In the genomic region with DNA sequence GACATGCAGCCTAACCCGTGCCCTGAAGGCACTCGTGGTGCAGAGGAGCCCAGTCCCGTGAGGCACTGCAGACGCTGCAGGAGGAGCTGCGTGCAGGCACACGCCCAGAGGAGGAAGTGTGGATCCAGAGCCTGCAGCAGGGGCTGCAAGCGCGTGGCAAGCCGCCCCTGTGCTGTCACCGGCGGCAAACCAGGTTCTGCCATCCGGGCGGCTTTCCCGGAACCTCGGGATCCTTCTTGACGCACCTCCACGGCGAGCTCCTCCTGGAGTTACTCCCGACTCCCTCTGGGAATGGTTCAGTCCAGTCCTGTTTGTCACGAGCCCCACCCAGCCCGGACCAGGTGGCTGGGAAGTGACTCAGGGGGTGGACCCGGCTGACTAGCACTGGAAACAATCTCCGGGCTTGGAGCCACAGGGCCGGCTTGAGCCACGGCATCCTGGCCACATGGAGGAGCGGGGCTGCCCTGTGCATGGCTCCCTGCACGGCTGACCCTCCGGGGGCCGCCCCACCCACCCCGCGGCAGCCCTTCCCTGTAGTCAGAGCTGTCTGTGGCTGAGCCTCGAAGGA, we compare ENCODE assay signal across 11 cellular contexts. TPM values are rescaled to one million over a fixed set of nuclear protein-coding genes. Genes with fewer than 3 reads are reported as not detected.
DNase-seq lines count a peak whose midpoint lies in the region; ATAC-seq and TF ChIP-seq lines count a peak whose summit lies in the region.
"Had no signal": no experiment of that assay in that cellular context is flagged by ENCODE, and none has a peak within 500 bp of the region (broad histone marks: within the 10 kb centered on the region; RNA-seq: fewer than 3 reads in every experiment).

No MANE protein-coding gene starts in this region.

- H3K9me3 ChIP-seq in SJSA1 (replicated peaks) (no peaks in the 10 kb centered on the region), WERI-Rb-1 (ENCODE audit: severe bottlenecking) (no peaks in the 10 kb centered on the region)

- peaks cover 25% of the 10 kb centered on the region for H3K36me3 Mint-ChIP-seq in osteocyte (ENCODE audit: unreplicated experiment)

- peaks cover 59% of the 10 kb centered on the region for H3K4me1 ChIP-seq in SJSA1 (replicated peaks)

- no peaks in the 10 kb centered on the region for H3K27me3 ChIP-seq in SJSA1 (replicated peaks)
- no peaks in the 10 kb centered on the region for H3K27me3 ChIP-seq in WERI-Rb-1 (ENCODE audit: insufficient read depth, low read depth, severe bottlenecking)

- peak; percentile 83 for DNase-seq in AG09319 (ENCODE audit: extremely low read depth, low read depth)
- DNase-seq in SJSA1 (ENCODE audit: low read depth in 1 of 2, low spot score in 2 of 2) = peak; percentile 76 to 95
- DNase-seq in fibroblast of the conjunctiva (ENCODE audit: low read depth) = peak; percentile 89
- peak; percentile 90 for DNase-seq in osteocyte (ENCODE audit: extremely low spot score, unreplicated experiment)
- DNase-seq in GM19238 (ENCODE audit: insufficient read length, low spot score) = no peak
- DNase-seq in WERI-Rb-1 = no peak
- DNase-seq in NAMALWA (ENCODE audit: low spot score) = no peak
- DNase-seq: activated CD4-positive, alpha-beta T cell treated with anti-CD3 and anti-CD28 coated beads for 1 hour; NCI-H1048 had no signal

- H3K27me3 Mint-ChIP-seq in osteocyte (ENCODE audit: unreplicated experiment) = no peaks in the 10 kb centered on the region
- H3K27me3 Mint-ChIP-seq: CD4-positive, alpha-beta memory T cell had no signal

- peak overlapping the region; percentile 82 for H3K27ac Mint-ChIP-seq in osteocyte (ENCODE audit: unreplicated experiment)
- H3K27ac Mint-ChIP-seq: CD4-positive, alpha-beta memory T cell had no signal

- H3K27ac ChIP-seq in SJSA1 = peak overlapping the region; percentile 48
- no peak overlapping the region; the same call in 1 of the 2 replicates for H3K27ac ChIP-seq in WERI-Rb-1

- no peak overlapping the region for H3K4me3 ChIP-seq in SJSA1
- no peak overlapping the region for H3K4me3 ChIP-seq in WERI-Rb-1 (ENCODE audit: low read depth, low read length)

- no peak for ATAC-seq in GM21390 (IDR thresholded peaks at IDR 0.05; ENCODE audit: unreplicated experiment)

- peaks cover 77% of the 10 kb centered on the region for H3K4me1 Mint-ChIP-seq in osteocyte (ENCODE audit: unreplicated experiment)

- H3K36me3 ChIP-seq in SJSA1 = peaks cover 90% of the 10 kb centered on the region
- H3K36me3 ChIP-seq in WERI-Rb-1 = peaks cover 80% of the 10 kb centered on the region

- no peak overlapping the region for H3K4me3 Mint-ChIP-seq in osteocyte (ENCODE audit: unreplicated experiment)
- H3K4me3 Mint-ChIP-seq: CD4-positive, alpha-beta memory T cell had no signal

- H3K9me3 Mint-ChIP-seq in osteocyte (ENCODE audit: unreplicated experiment) = no peaks in the 10 kb centered on the region
- H3K9me3 Mint-ChIP-seq: CD4-positive, alpha-beta memory T cell had no signal

- TF ChIP-seq CTCF in AG09319 (IDR thresholded peaks at IDR 0.05; ENCODE audit: low read depth, low read length) (no peak), osteocyte (IDR thresholded peaks at IDR 0.05) (no peak), WERI-Rb-1 (IDR thresholded peaks at IDR 0.05; ENCODE audit: low read depth, low read length) (no peak)

RNA-seq across cellular contexts. Expression of a gene that starts 10.2 kb away (rescaled TPM):
- 60.6 and 65.3 TPM in 2 replicates for total RNA-seq in SJSA1 (2014; rRNA removed; shearing (Covaris generic))
- total RNA-seq in osteocyte = 45.6 and 54.8 TPM in 2 replicates

RNA-seq across cellular contexts. Expression of a gene that starts 43.3 kb away (rescaled TPM):
- 214 and 250 TPM in 2 replicates for total RNA-seq in SJSA1 (2014; rRNA removed; shearing (Covaris generic))
- 95.4 and 103 TPM in 2 replicates for total RNA-seq in osteocyte

Comparison
In these comparisons a context has a peak if more than half of its experiments do, and no peak if none do; other contexts are left out.
1. DNase-seq: peak in AG09319 (single experiment), SJSA1 (2 of 2), fibroblast of the conjunctiva (single experiment) and osteocyte (single experiment); none in GM19238 (single experiment), WERI-Rb-1 (single experiment) and NAMALWA (single experiment).